ENCODE assay signal across 8 cellular contexts in the genomic region with DNA sequence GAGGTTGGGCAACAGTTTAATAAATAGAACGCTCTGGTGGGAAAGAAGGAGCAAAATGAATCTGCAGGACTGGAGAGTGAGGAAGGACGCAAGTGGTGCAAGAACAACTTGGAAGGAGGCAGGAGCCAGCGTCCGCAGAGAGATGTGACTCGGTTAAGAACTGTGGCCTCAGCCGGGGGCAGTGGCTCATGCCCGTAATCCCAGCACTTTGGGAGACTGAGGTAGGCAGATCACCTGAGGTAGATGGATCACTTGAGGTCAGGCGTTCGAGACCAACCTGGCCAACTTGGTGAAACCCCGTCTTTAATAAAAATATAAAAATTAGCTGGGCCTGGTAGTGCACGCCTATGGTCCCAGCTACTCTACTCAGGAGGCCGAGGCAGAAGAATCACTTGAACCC.
"Had no signal": no experiment of that assay in that cellular context is flagged by ENCODE, and none has a peak within 500 bp of the region (broad histone marks: within the 10 kb centered on the region; RNA-seq: fewer than 3 reads in every experiment).

No MANE protein-coding gene starts in this region.

- ATAC-seq: HepG2, K562 had no signal

- H3K4me3 ChIP-seq: K562 had no signal

- H3K9me3 Mint-ChIP-seq: IgD-negative memory B cell had no signal

- H3K4me2 ChIP-seq: KMS-11 had no signal

- DNase-seq: IMR-90, KBM-7, KG1 had no signal

- H3K4me3 Mint-ChIP-seq: IgD-negative memory B cell had no signal

- H3K27me3 Mint-ChIP-seq: IgD-negative memory B cell had no signal

- H3K4me1 Mint-ChIP-seq: IgD-negative memory B cell had no signal

- H3K9ac ChIP-seq: KMS-11 had no signal

- H3K27ac ChIP-seq: HL-60, KMS-11 had no signal
